In the genomic region with DNA sequence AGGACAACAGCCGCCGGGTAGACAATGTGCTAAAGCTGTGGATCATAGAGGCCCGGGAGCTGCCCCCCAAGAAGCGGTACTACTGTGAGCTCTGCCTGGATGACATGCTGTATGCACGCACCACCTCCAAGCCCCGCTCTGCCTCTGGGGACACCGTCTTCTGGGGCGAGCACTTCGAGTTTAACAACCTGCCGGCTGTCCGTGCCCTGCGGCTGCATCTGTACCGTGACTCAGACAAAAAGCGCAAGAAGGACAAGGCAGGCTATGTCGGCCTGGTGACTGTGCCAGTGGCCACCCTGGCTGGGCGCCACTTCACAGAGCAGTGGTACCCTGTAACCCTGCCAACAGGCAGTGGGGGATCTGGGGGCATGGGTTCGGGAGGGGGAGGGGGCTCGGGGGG, we compare ENCODE assay signal across 21 cellular contexts. TPM values are rescaled to one million over a fixed set of nuclear protein-coding genes. Genes with fewer than 3 reads are reported as not detected.
DNase-seq lines count a peak whose midpoint lies in the region; TF ChIP-seq lines count a peak whose summit lies in the region.
"Had no signal": no experiment of that assay in that cellular context is flagged by ENCODE, and none has a peak within 500 bp of the region (broad histone marks: within the 10 kb centered on the region; RNA-seq: fewer than 3 reads in every experiment).

No MANE protein-coding gene starts in this region.

- H3K4me2 ChIP-seq in osteoblast (ENCODE audit: insufficient read depth, low read length) = no peak overlapping the region
- H3K4me2 ChIP-seq: A549; BLaER1 treated with 17β-estradiol and CSF1 and Interleukin-3, amounts not matched to agents 10 nM and 100 nM had no signal

- H3K4me1 Mint-ChIP-seq in activated naive CD4-positive, alpha-beta T cell treated with anti-CD3 and anti-CD28 coated beads, Interleukin-2, amount 50 U/mL, for 24 hours = peaks cover 16% of the 10 kb centered on the region
- H3K4me1 Mint-ChIP-seq in endothelial cell (ENCODE audit: unreplicated experiment) = peaks cover 19% of the 10 kb centered on the region

- H3K27me3 Mint-ChIP-seq in activated naive CD4-positive, alpha-beta T cell treated with anti-CD3 and anti-CD28 coated beads, Interleukin-2, amount 50 U/mL, for 24 hours = no peaks in the 10 kb centered on the region
- H3K27me3 Mint-ChIP-seq in endothelial cell (ENCODE audit: unreplicated experiment) = peaks cover 9% of the 10 kb centered on the region
- H3K27me3 Mint-ChIP-seq: CD4-positive, alpha-beta T cell; CD8-positive, alpha-beta memory T cell had no signal

- no peaks in the 10 kb centered on the region for H3K9me3 ChIP-seq in osteoblast (ENCODE audit: low read depth, low read length)
- H3K9me3 ChIP-seq: A549; BE2C; BLaER1 treated with 17β-estradiol and CSF1 and Interleukin-3, amounts not matched to agents 10 nM and 100 nM had no signal

- no peaks in the 10 kb centered on the region for H3K9me3 Mint-ChIP-seq in activated naive CD4-positive, alpha-beta T cell treated with anti-CD3 and anti-CD28 coated beads, Interleukin-2, amount 50 U/mL, for 24 hours
- H3K9me3 Mint-ChIP-seq in endothelial cell (ENCODE audit: unreplicated experiment) = no peaks in the 10 kb centered on the region
- H3K9me3 Mint-ChIP-seq: CD4-positive, alpha-beta T cell; CD8-positive, alpha-beta memory T cell had no signal

- CTCF ChIA-PET in GM10248 (lab: Yijun Ruan, JAX) = no interaction called here

- H3K36me3 Mint-ChIP-seq in activated naive CD4-positive, alpha-beta T cell treated with anti-CD3 and anti-CD28 coated beads, Interleukin-2, amount 50 U/mL, for 24 hours = peaks cover 6% of the 10 kb centered on the region
- peaks cover 43% of the 10 kb centered on the region for H3K36me3 Mint-ChIP-seq in endothelial cell (ENCODE audit: low read depth, unreplicated experiment)

- H3K4me1 ChIP-seq in osteoblast (ENCODE audit: insufficient read depth, low read length) = peaks cover 3% of the 10 kb centered on the region
- H3K4me1 ChIP-seq: A549, BE2C had no signal

- no peaks in the 10 kb centered on the region for H3K27me3 ChIP-seq in osteoblast (ENCODE audit: insufficient read depth, low read length)
- H3K27me3 ChIP-seq: BE2C; BLaER1 treated with 17β-estradiol and CSF1 and Interleukin-3, amounts not matched to agents 10 nM and 100 nM had no signal

- no peak overlapping the region for H2AFZ ChIP-seq in osteoblast (ENCODE audit: low read length)

- no peak overlapping the region for H3K4me3 Mint-ChIP-seq in activated naive CD4-positive, alpha-beta T cell treated with anti-CD3 and anti-CD28 coated beads, Interleukin-2, amount 50 U/mL, for 24 hours
- H3K4me3 Mint-ChIP-seq in endothelial cell (ENCODE audit: unreplicated experiment) = peak overlapping the region; percentile 63
- H3K4me3 Mint-ChIP-seq: CD14-positive monocyte; CD4-positive, alpha-beta T cell; CD8-positive, alpha-beta memory T cell had no signal

- H3K79me2 ChIP-seq in osteoblast (ENCODE audit: insufficient read depth, low read length) = peaks cover 4% of the 10 kb centered on the region

- H3K27ac Mint-ChIP-seq in activated naive CD4-positive, alpha-beta T cell treated with anti-CD3 and anti-CD28 coated beads, Interleukin-2, amount 50 U/mL, for 24 hours = peak overlapping the region; percentile 41
- no peak overlapping the region for H3K27ac Mint-ChIP-seq in endothelial cell (ENCODE audit: unreplicated experiment)
- H3K27ac Mint-ChIP-seq: CD4-positive, alpha-beta T cell had no signal

- peaks cover 6% of the 10 kb centered on the region for H4K20me1 ChIP-seq in osteoblast (ENCODE audit: insufficient read depth, low read length)

- no peak for DNase-seq in activated naive CD4-positive, alpha-beta T cell (lab: John Stamatoyannopoulos, UW)
- DNase-seq in endothelial cell (ENCODE audit: low spot score) = no peak
- peak; percentile 36 for DNase-seq in osteoblast (ENCODE audit: insufficient read length, low spot score, missing footprints)
- DNase-seq in stimulated activated naive CD4-positive, alpha-beta T cell (lab: John Stamatoyannopoulos, UW) = no peak
- no peak for DNase-seq in GM10248 (ENCODE audit: extremely low spot score)
- DNase-seq: 8988T; ACHN; AML-193; BE2C; CD4-positive, alpha-beta T cell; CD8-positive, alpha-beta memory T cell; DMS 273 treated with DMSO at 0.1 percent for 48 hours; DMS79; EL; GDM1; GOT3; HCEC 1CT had no signal

- H3K4me3 ChIP-seq in osteoblast (ENCODE audit: insufficient read depth, low read length) = no peak overlapping the region
- H3K4me3 ChIP-seq: A549; BLaER1 treated with 17β-estradiol and CSF1 and Interleukin-3, amounts not matched to agents 10 nM and 100 nM had no signal

- POLR2A ChIA-PET in GM10248 (lab: Yijun Ruan, JAX) = no interaction called here

- no peak overlapping the region for H3K27ac ChIP-seq in osteoblast (ENCODE audit: low read depth, low read length)
- H3K27ac ChIP-seq: A549; BLaER1 treated with 17β-estradiol and CSF1 and Interleukin-3, amounts not matched to agents 10 nM and 100 nM had no signal

- no peak for TF ChIP-seq CTCF in endothelial cell (IDR thresholded peaks at IDR 0.05; ENCODE audit: unreplicated experiment)
- TF ChIP-seq CTCF in osteoblast (IDR thresholded peaks at IDR 0.05; ENCODE audit: extremely low read depth, low read depth, low read length) = no peak
- TF ChIP-seq CTCF in GM10248 (IDR thresholded peaks at IDR 0.05; ENCODE audit: control extremely low read depth, extremely low read depth, low read depth, missing control alignments) = no peak

- peaks cover 56% of the 10 kb centered on the region for H3K36me3 ChIP-seq in osteoblast (ENCODE audit: insufficient read depth, low read length)

RNA-seq across cellular contexts. Expression of gene ZBTB9, which starts 16.7 kb away (rescaled TPM):
- total RNA-seq in endothelial cell (ENCODE audit: unreplicated experiment) (18.7 TPM), osteoblast (4.1 and 4.7 TPM in 2 replicates)

RNA-seq across cellular contexts. Expression of gene SYNGAP1, which starts 17.8 kb away (rescaled TPM):
- total RNA-seq in endothelial cell (ENCODE audit: unreplicated experiment) (48.6 TPM), osteoblast (6.9 and 8.8 TPM in 2 replicates)

RNA-seq across cellular contexts. Expression of gene CUTA, which starts 19.8 kb away (rescaled TPM):
- total RNA-seq in endothelial cell (ENCODE audit: unreplicated experiment) = 163 TPM
- 89.3 and 122 TPM in 2 replicates for total RNA-seq in osteoblast

RNA-seq across cellular contexts. Expression of gene PHF1, which starts 26.9 kb away (rescaled TPM):
- total RNA-seq in endothelial cell (ENCODE audit: unreplicated experiment) = 60.0 TPM
- 25.9 and 30.8 TPM in 2 replicates for total RNA-seq in osteoblast

RNA-seq across cellular contexts. Expression of gene KIFC1, which starts 46.0 kb away (rescaled TPM):
- total RNA-seq in endothelial cell (ENCODE audit: unreplicated experiment) (19.0 TPM), osteoblast (3.2 and 4.0 TPM in 2 replicates)
